In genomic region chr16:70689035-70689969, GRCh38 we compare ENCODE assay signal across 15 cellular contexts. TPM values are rescaled to one million over a fixed set of nuclear protein-coding genes. Genes with fewer than 3 reads are reported as not detected.
DNase-seq lines count a peak whose midpoint lies in the region; ATAC-seq and TF ChIP-seq lines count a peak whose summit lies in the region.
"Had no signal": no experiment of that assay in that cellular context is flagged by ENCODE, and none has a peak within 500 bp of the region (broad histone marks: within the 10 kb centered on the region; RNA-seq: fewer than 3 reads in every experiment).

No MANE protein-coding gene starts in this region.

- no peak for ATAC-seq in T-helper 17 cell
- peak in 3 of 4 donors; percentile 11 to 24 (median 18) for ATAC-seq in psoas muscle
- ATAC-seq in HG02981 (IDR thresholded peaks at IDR 0.05; ENCODE audit: unreplicated experiment) = no peak

- no peaks in the 10 kb centered on the region for H3K36me3 ChIP-seq in right atrium auricular region
- no peaks in the 10 kb centered on the region for H3K36me3 ChIP-seq in psoas muscle (ENCODE audit: insufficient read depth in 1 of 2, low read depth in 1 of 2)

- H3K9me3 ChIP-seq in T-helper 17 cell (ENCODE audit: control insufficient read depth, low read length, poor library complexity, severe bottlenecking) (no peaks in the 10 kb centered on the region), right atrium auricular region (no peaks in the 10 kb centered on the region), psoas muscle (no peaks in the 10 kb centered on the region)

- intact Hi-C loops in psoas muscle (cut with DNase I) = no loop called here

- H3K27ac Mint-ChIP-seq in T-helper 17 cell = no peak overlapping the region
- H3K27ac Mint-ChIP-seq: activated CD4-positive, alpha-beta memory T cell treated with anti-CD3 and anti-CD28 coated beads, Interleukin-2, amount 10 ng/mL, durations not matched to agents 7 days and 5 days; activated naive CD8-positive, alpha-beta T cell treated with anti-CD3 and anti-CD28 coated beads for 36 hours had no signal

- H3K4me3 ChIP-seq in right atrium auricular region = no peak overlapping the region
- H3K4me3 ChIP-seq in psoas muscle = no peak overlapping the region

- H3K27ac ChIP-seq in right atrium auricular region (peak overlapping the region; percentile 85 to 93), psoas muscle (peak overlapping the region; percentile 86)

- TF ChIP-seq CTCF in right atrium auricular region (IDR thresholded peaks at IDR 0.05) (no peak), psoas muscle (IDR thresholded peaks at IDR 0.05) (no peak)

- peak; percentile 56 for DNase-seq in A172 (ENCODE audit: low spot score)
- DNase-seq in T-helper 17 cell = no peak
- DNase-seq in right atrium auricular region (ENCODE audit: low spot score) = no peak
- DNase-seq in psoas muscle = peak; percentile 46 to 75
- DNase-seq in activated gamma-delta T cell (lab: John Stamatoyannopoulos, UW) = no peak
- no peak for DNase-seq in foreskin melanocyte
- no peak for DNase-seq in DMS79 treated with DMSO at 0.1 percent for 48 hours (lab: John Stamatoyannopoulos, UW)
- DNase-seq: activated CD4-positive, alpha-beta memory T cell treated with anti-CD3 and anti-CD28 coated beads, Interleukin-2, amount 10 ng/mL, durations not matched to agents 7 days and 5 days; activated naive CD8-positive, alpha-beta T cell treated with anti-CD3 and anti-CD28 coated beads for 36 hours; GDM1; NCI-H1417; NK-92 treated with Interleukin-12 subunit alpha and Interleukin-12 subunit beta, amount 100 ng/mL, for 24 hours; stimulated activated CD4-positive, alpha-beta T cell treated with anti-CD3 and anti-CD28 coated beads, Interleukin-15, amount 100 ng/mL, for 24 hours had no signal

- H3K4me1 ChIP-seq in right atrium auricular region (peaks cover 0 to 92% of the 10 kb centered on the region in 2 donors), psoas muscle (peaks cover 86% of the 10 kb centered on the region)

- H3K4me3 Mint-ChIP-seq in T-helper 17 cell = peak overlapping the region; percentile 43
- H3K4me3 Mint-ChIP-seq: activated CD4-positive, alpha-beta memory T cell treated with anti-CD3 and anti-CD28 coated beads, Interleukin-2, amount 10 ng/mL, durations not matched to agents 7 days and 5 days; activated naive CD8-positive, alpha-beta T cell treated with anti-CD3 and anti-CD28 coated beads for 36 hours had no signal

- 49 to 74% (median 57%) methylated on average over 22 of the region's 22 CpGs for WGBS in psoas muscle, 3 donors

- H3K27me3 Mint-ChIP-seq in T-helper 17 cell = peaks cover 12% of the 10 kb centered on the region
- H3K27me3 Mint-ChIP-seq: activated naive CD8-positive, alpha-beta T cell treated with anti-CD3 and anti-CD28 coated beads for 36 hours had no signal

- H3K36me3 Mint-ChIP-seq in T-helper 17 cell (ENCODE audit: low read depth) = no peaks in the 10 kb centered on the region
- H3K36me3 Mint-ChIP-seq: activated naive CD8-positive, alpha-beta T cell treated with anti-CD3 and anti-CD28 coated beads for 36 hours had no signal

- peaks cover 5% of the 10 kb centered on the region for H3K4me1 Mint-ChIP-seq in T-helper 17 cell

- no peaks in the 10 kb centered on the region for H3K27me3 ChIP-seq in right atrium auricular region
- no peaks in the 10 kb centered on the region for H3K27me3 ChIP-seq in psoas muscle (ENCODE audit: insufficient read depth in 3 of 3, low read length in 2 of 3)

RNA-seq across cellular contexts. Expression of gene MTSS2, which starts 3.4 kb away (rescaled TPM):
- total RNA-seq in A172 (2014; rRNA removed; shearing (Covaris generic)) = 74.1 and 96.8 TPM in 2 replicates
- total RNA-seq in T-helper 17 cell (1 to 10 TPM; 4.4 to 6.9 TPM), right atrium auricular region (10 to 100 TPM; 35.3 to 44.7 TPM), psoas muscle (100 to 1,000 TPM; 104 to 166 (median 110) TPM)
- polyA plus RNA-seq in psoas muscle = 100 to 1,000 TPM in 1 of 3 donors, 10 to 100 TPM in 2; 50.0 to 120 (median 94.3) TPM

RNA-seq across cellular contexts. Expression of gene IL34, which starts 42.9 kb away (rescaled TPM):
- 7.8 and 10.5 TPM in 2 replicates for total RNA-seq in A172 (2014; rRNA removed; shearing (Covaris generic))
- total RNA-seq in T-helper 17 cell (under 1 TPM in 1 of 2 donors, not detected in 1; 0.34 TPM), right atrium auricular region (1 to 10 TPM in 1 of 2 donors, under 1 TPM in 1; 0.39 to 2.2 TPM), psoas muscle (10 to 100 TPM in 2 of 4 donors, 1 to 10 TPM in 2; 6.5 to 18.5 (median 9.0) TPM)
- 1 to 10 TPM in 2 of 3 donors, under 1 TPM in 1; 0.89 to 3.7 (median 2.2) TPM for polyA plus RNA-seq in psoas muscle
- total RNA-seq: activated CD4-positive, alpha-beta memory T cell treated with anti-CD3 and anti-CD28 coated beads, Interleukin-2, amount 10 ng/mL, durations not matched to agents 7 days and 5 days; T-helper 1 cell treated with Interleukin-12 subunit alpha and Interleukin-12 subunit beta and Interleukin-4 antibody, amounts not matched to agents 30 ng/mL and 1 ng/mL, for 36 hours had no signal

Comparison
In these comparisons a context has a peak if more than half of its experiments do, and no peak if none do; other contexts are left out.
1. DNase-seq: peak in A172 (single experiment) and psoas muscle (2 of 2); none in T-helper 17 cell (0 of 3), right atrium auricular region (single experiment), activated gamma-delta T cell (single experiment), foreskin melanocyte (single experiment) and DMS79 treated with DMSO at 0.1 percent for 48 hours (single experiment).
2. ATAC-seq: peak in psoas muscle (3 of 4); none in T-helper 17 cell (single experiment) and HG02981 (single experiment).